Comparison of ENCODE assay signal across 33 cellular contexts in genomic region chr3:43028678-43029490, GRCh38. TPM values are rescaled to one million over a fixed set of nuclear protein-coding genes. Genes with fewer than 3 reads are reported as not detected.
DNase-seq lines count a peak whose midpoint lies in the region; ATAC-seq and TF ChIP-seq lines count a peak whose summit lies in the region.
"Had no signal": no experiment of that assay in that cellular context is flagged by ENCODE, and none has a peak within 500 bp of the region (broad histone marks: within the 10 kb centered on the region; RNA-seq: fewer than 3 reads in every experiment).

No MANE protein-coding gene starts in this region.

- no CpG with 5 or more reads among the region's 6 CpGs for WGBS in neuronal stem cell (ENCODE audit: extremely low coverage in 2 of 2, insufficient read length in 2 of 2, insufficient replicate concordance in 1 of 2), 2 donors

- H2BK15ac ChIP-seq in neuronal stem cell (ENCODE audit: low read length) = no peak overlapping the region

- no peak for TF ChIP-seq CTCF in coronary artery (IDR thresholded peaks at IDR 0.05)

- H2BK120ac ChIP-seq in neuronal stem cell (ENCODE audit: low read depth, low read length) = no peak overlapping the region

- H3K27me3 ChIP-seq in neuronal stem cell (ENCODE audit: control insufficient read depth in 3 of 3, insufficient read depth in 3 of 3, low read depth in 1 of 3, low read length in 3 of 3) = no peaks in the 10 kb centered on the region
- H3K27me3 ChIP-seq: upper lobe of left lung had no signal

- ATAC-seq in Right ventricle myocardium inferior = no peak
- no peak for ATAC-seq in GM19467 (IDR thresholded peaks at IDR 0.05; ENCODE audit: unreplicated experiment)
- ATAC-seq: A549; activated naive CD8-positive, alpha-beta T cell treated with anti-CD3 and anti-CD28 coated beads, Interleukin-2, amount 50 U/mL, for 24 hours; activated T-cell treated with anti-CD3 and anti-CD28 coated beads, Interleukin-2, amount 50 U/mL, for 4 hours; mucosa of descending colon; stimulated activated naive B cell treated with anti-CD40 and anti-IgM and Interleukin-4, amounts not matched to agents 10 μg/mL and 1 μg/mL and 100 μg/mL, for 72 hours had no signal

- peak overlapping the region; percentile 23 for H4K8ac ChIP-seq in neuronal stem cell (ENCODE audit: low read depth, low read length)

- H2BK5ac ChIP-seq in neuronal stem cell (ENCODE audit: low read length) = no peak overlapping the region

- no peaks in the 10 kb centered on the region for H3K36me3 ChIP-seq in neuronal stem cell (replicated peaks in 1 of 2; ENCODE audit: control insufficient read depth in 2 of 2, insufficient read depth in 2 of 2, low read length in 2 of 2)
- H3K36me3 ChIP-seq: upper lobe of left lung had no signal

- no peaks in the 10 kb centered on the region for H3K9me3 ChIP-seq in neuronal stem cell (replicated peaks in 1 of 2; ENCODE audit: control insufficient read depth in 2 of 2, insufficient read depth in 1 of 2, low read depth in 1 of 2, low read length in 2 of 2)
- H3K9me3 ChIP-seq: A549, mucosa of descending colon, upper lobe of left lung had no signal

- no peak overlapping the region for H2AK5ac ChIP-seq in neuronal stem cell (ENCODE audit: low read depth, low read length)

- intact Hi-C loops in cardiac septum (cut with DNase I) (no loop called here), Right ventricle myocardium inferior (cut with DNase I) (no loop called here)

- peaks cover 0 to 12% of the 10 kb centered on the region in 2 donors for H3K4me1 ChIP-seq in neuronal stem cell (ENCODE audit: control insufficient read depth in 2 of 2, insufficient read depth in 1 of 2, low read depth in 1 of 2, low read length in 2 of 2)
- H3K4me1 ChIP-seq: A549 had no signal

- DNase-seq in cardiac septum (ENCODE audit: low spot score) (peak; percentile 62), Right ventricle myocardium inferior (ENCODE audit: missing footprints) (no peak), coronary artery (ENCODE audit: low spot score) (peak; percentile 61), neuronal stem cell (ENCODE audit: low spot score) (no peak), pons (ENCODE audit: low spot score) (no peak), GM19238 (ENCODE audit: insufficient read length, low spot score) (no peak), NCI-H1105 treated with DMSO at 0.1 percent for 48 hours (lab: John Stamatoyannopoulos, UW) (no peak)
- DNase-seq: activated B cell treated with CpG ODN at 0.5 μM for 24 hours; activated CD4-positive, alpha-beta T cell treated with anti-CD3 and anti-CD28 coated beads, Interleukin-2, amount 50 U/mL, for 1 hour; activated gamma-delta T cell; activated naive CD8-positive, alpha-beta T cell treated with anti-CD3 and anti-CD28 coated beads, Interleukin-2, amount 50 U/mL, for 24 hours; activated T-cell treated with anti-CD3 and anti-CD28 coated beads, Interleukin-2, amount 50 U/mL, for 4 hours; AML-193; CD4-positive, CD25-positive, alpha-beta regulatory T cell; cortex of kidney; DMS 273 treated with DMSO at 0.1 percent for 48 hours; glutamatergic neuron; IMR-90; kidney; mucosa of descending colon; NCI-H1092; NCI-H1694 treated with DMSO at 0.1 percent for 48 hours; NCI-H82; retina; stimulated activated naive B cell treated with anti-CD40 and anti-IgM and Interleukin-4, amounts not matched to agents 10 μg/mL and 1 μg/mL and 100 μg/mL, for 72 hours; T-helper 1 cell had no signal

- peak overlapping the region; percentile 40 for H3K18ac ChIP-seq in neuronal stem cell (ENCODE audit: low read length)

- H2BK12ac ChIP-seq in neuronal stem cell (ENCODE audit: low read length) = no peak overlapping the region

- H2AFZ ChIP-seq in neuronal stem cell (ENCODE audit: low read length) = no peak overlapping the region

- H3K4me2 ChIP-seq in neuronal stem cell (ENCODE audit: insufficient read depth, low read length, poor library complexity, severe bottlenecking) = no peak overlapping the region
- H3K4me2 ChIP-seq: A549 had no signal

- H3K9ac ChIP-seq in neuronal stem cell (ENCODE audit: low read depth, low read length, poor library complexity) = no peak overlapping the region

- no peak overlapping the region for H3K4ac ChIP-seq in neuronal stem cell (ENCODE audit: low read length)

- no peak overlapping the region for H4K91ac ChIP-seq in neuronal stem cell (ENCODE audit: low read depth, low read length, poor library complexity)

- H3K4me3 ChIP-seq in coronary artery = no peak overlapping the region
- no peak overlapping the region for H3K4me3 ChIP-seq in neuronal stem cell (ENCODE audit: low read length in 2 of 2)
- H3K4me3 ChIP-seq: A549, lung, mucosa of descending colon, upper lobe of left lung had no signal

- no peak overlapping the region for H3K14ac ChIP-seq in neuronal stem cell (ENCODE audit: low read length)

- H3K27ac ChIP-seq in coronary artery (no peak overlapping the region), neuronal stem cell (replicated peaks; ENCODE audit: low read length) (no peak overlapping the region)
- H3K27ac ChIP-seq: A549, upper lobe of left lung had no signal

- H3K79me1 ChIP-seq in neuronal stem cell (ENCODE audit: low read depth, low read length) = peaks cover 2% of the 10 kb centered on the region

- no peak overlapping the region for H3K23ac ChIP-seq in neuronal stem cell (ENCODE audit: low read depth, low read length, poor library complexity)

RNA-seq across cellular contexts. Expression of gene GASK1A, which starts 49.8 kb away (rescaled TPM):
- total RNA-seq in cardiac septum (0.16 TPM), Right ventricle myocardium inferior (0.92 TPM)
- polyA plus RNA-seq in neuronal stem cell (2013, experiment 1 of 2) = 1.8 TPM
- polyA plus RNA-seq in neuronal stem cell (2013, experiment 2 of 2) = 1.7 TPM
- total RNA-seq: activated B cell treated with CpG ODN at 0.5 μM for 24 hours; activated T-cell treated with anti-CD3 and anti-CD28 coated beads, Interleukin-2, amount 50 U/mL, for 4 hours; CD4-positive, CD25-positive, alpha-beta regulatory T cell; NCI-H460; RPMI7951; SK-MEL-5 had no signal
- polyA plus RNA-seq: A549; CD4-positive, CD25-positive, alpha-beta regulatory T cell had no signal

Comparison
In these comparisons a context has a peak if more than half of its experiments do, and no peak if none do; other contexts are left out.
1. DNase-seq: peak in cardiac septum (single experiment) and coronary artery (single experiment); none in Right ventricle myocardium inferior (single experiment), neuronal stem cell (single experiment), pons (single experiment), GM19238 (single experiment) and NCI-H1105 treated with DMSO at 0.1 percent for 48 hours (single experiment).